ENCODE assay signal across 8 cellular contexts in the genomic region with DNA sequence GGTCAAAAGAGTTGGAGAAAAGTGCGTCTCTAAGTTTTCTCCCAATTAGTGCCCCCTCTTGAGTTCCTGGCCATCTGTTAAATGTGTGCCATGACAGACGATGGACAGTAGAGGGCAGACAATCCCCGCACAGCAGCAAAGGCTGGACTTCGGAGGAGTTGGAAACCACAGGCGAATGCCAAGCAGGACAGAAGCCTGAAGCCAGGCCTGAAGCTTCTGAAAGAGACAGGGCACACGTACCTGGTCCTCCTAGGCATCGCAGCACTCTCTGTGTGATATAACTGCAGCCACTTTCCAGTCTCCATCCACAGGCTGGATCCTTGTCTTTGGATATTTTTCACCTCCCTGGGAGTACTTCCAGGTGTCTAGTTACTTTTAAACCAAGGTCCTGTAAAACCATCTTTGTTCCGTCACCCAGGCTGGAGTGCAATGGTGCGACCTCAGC. TPM values are rescaled to one million over a fixed set of nuclear protein-coding genes. Genes with fewer than 3 reads are reported as not detected.
DNase-seq lines count a peak whose midpoint lies in the region; ATAC-seq and TF ChIP-seq lines count a peak whose summit lies in the region.

No MANE protein-coding gene starts in this region.

- no peak overlapping the region for H3K4me3 ChIP-seq in epithelial cell of proximal tubule (ENCODE audit: low read depth, low read length)
- no peak overlapping the region for H3K4me3 ChIP-seq in suprapubic skin

- no peak for TF ChIP-seq POLR2A in suprapubic skin (IDR thresholded peaks at IDR 0.05)

- no peak for TF ChIP-seq EP300 in suprapubic skin (IDR thresholded peaks at IDR 0.05)

- H3K9me3 ChIP-seq in suprapubic skin = no peaks in the 10 kb centered on the region

- DNase-seq in AML-193 (lab: John Stamatoyannopoulos, UW) (peak; percentile 21 to 22), GM19238 (ENCODE audit: insufficient read length, low spot score) (peak; percentile 63), NCI-H446 treated with DMSO at 0.1 percent for 48 hours (lab: John Stamatoyannopoulos, UW) (peak; percentile 24), epithelial cell of proximal tubule (ENCODE audit: low read depth) (no peak), mesenteric fat pad (ENCODE audit: low spot score) (peak; percentile 89), suprapubic skin (ENCODE audit: low spot score in 2 of 2) (peak in 1 of 2 donors; percentile 74)
- peak; percentile 54 to 58 for DNase-seq in activated CD4-positive, alpha-beta T cell treated with anti-CD3 and anti-CD28 coated beads, Interleukin-2, amount 50 U/mL, for 48 hours

- TF ChIP-seq CTCF in epithelial cell of proximal tubule (conservative IDR thresholded peaks at IDR 0.05; ENCODE audit: low read depth, low read length) (peak; percentile 98), suprapubic skin (IDR thresholded peaks at IDR 0.05) (peak; percentile 68 to 83)

- peaks cover 11% of the 10 kb centered on the region for H3K27me3 ChIP-seq in suprapubic skin

- ATAC-seq in HG03097 (IDR thresholded peaks at IDR 0.05; ENCODE audit: low FRiP score, unreplicated experiment) = no peak

- peaks cover 6% of the 10 kb centered on the region for H3K4me1 ChIP-seq in suprapubic skin

- 14% methylated on average over 9 of the region's 9 CpGs for WGBS in suprapubic skin

- peak overlapping the region; percentile 7 for H3K27ac ChIP-seq in suprapubic skin

- no peaks in the 10 kb centered on the region for H3K36me3 ChIP-seq in suprapubic skin

RNA-seq across cellular contexts. Expression of a gene that starts 14.5 kb away (rescaled TPM):
- total RNA-seq in epithelial cell of proximal tubule = 0.22 and 1.2 TPM in 2 replicates
- total RNA-seq in mesenteric fat pad = 0.58 TPM
- 1 to 10 TPM; 1.9 to 3.3 (median 2.4) TPM for total RNA-seq in suprapubic skin

RNA-seq across cellular contexts. Expression of a gene that starts 14.7 kb away (rescaled TPM):
- total RNA-seq in epithelial cell of proximal tubule (10.1 and 23.9 TPM in 2 replicates), mesenteric fat pad (13.0 TPM), suprapubic skin (10 to 100 TPM in 3 of 4 donors, 1 to 10 TPM in 1; 9.3 to 19.2 (median 12.9) TPM)

RNA-seq across cellular contexts. Expression of a gene that starts 25.2 kb away (rescaled TPM):
- total RNA-seq in epithelial cell of proximal tubule = 351 and 501 TPM in 2 replicates
- 71.2 TPM for total RNA-seq in mesenteric fat pad
- total RNA-seq in suprapubic skin = 100 to 1,000 TPM in 1 of 4 donors, 10 to 100 TPM in 3; 30.0 to 153 (median 92.9) TPM

RNA-seq across cellular contexts. Expression of a gene that starts 25.6 kb away (rescaled TPM):
- total RNA-seq in epithelial cell of proximal tubule = 13.5 and 15.7 TPM in 2 replicates
- total RNA-seq in mesenteric fat pad = 9.7 TPM
- 10 to 100 TPM in 2 of 4 donors, 1 to 10 TPM in 2; 4.9 to 24.9 (median 10.4) TPM for total RNA-seq in suprapubic skin

RNA-seq across cellular contexts. Expression of a gene that starts 47.1 kb away (rescaled TPM):
- total RNA-seq in epithelial cell of proximal tubule (not detected in 2 replicates), mesenteric fat pad (0.48 TPM), suprapubic skin (under 1 TPM in 1 of 4 donors, not detected in 3; 0.72 TPM)
